Comparison of ENCODE assay signal across 16 cellular contexts in the genomic region with DNA sequence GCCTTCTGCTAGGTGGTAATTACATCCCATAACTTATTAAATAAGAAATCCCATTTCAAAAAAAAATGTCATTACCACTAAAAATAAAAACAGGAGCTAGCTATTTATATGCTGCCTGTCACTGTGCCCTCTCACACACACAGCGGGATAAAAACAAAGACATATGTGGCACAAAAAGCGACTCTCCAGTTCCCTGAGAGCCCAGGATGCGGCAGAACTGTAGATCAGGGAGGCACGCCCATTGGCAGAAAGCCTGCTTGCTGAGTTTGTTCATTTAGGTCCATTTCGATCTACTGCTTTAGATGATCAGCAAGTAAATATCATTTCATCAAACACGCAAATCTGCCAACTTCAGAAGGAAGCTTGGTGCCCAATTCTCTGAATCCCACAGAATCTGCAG.
DNase-seq lines count a peak whose midpoint lies in the region; ATAC-seq, FAIRE-seq and TF ChIP-seq lines count a peak whose summit lies in the region.
"Had no signal": no experiment of that assay in that cellular context is flagged by ENCODE, and none has a peak within 500 bp of the region (broad histone marks: within the 10 kb centered on the region; RNA-seq: fewer than 3 reads in every experiment).

No MANE protein-coding gene starts in this region.

- peak; percentile 86 for FAIRE-seq in islet of Langerhans (lab: Jason Lieb, UNC)

- H3K4me3 ChIP-seq in GM23338: no peak overlapping the region
- H3K4me3 ChIP-seq: SJSA1 had no signal

- H3K27me3 ChIP-seq in GM23338 (ENCODE audit: insufficient read depth): no peaks in the 10 kb centered on the region
- H3K27me3 ChIP-seq: SJSA1 had no signal

- H2AFZ ChIP-seq in GM23338: no peak overlapping the region

- H4K20me1 ChIP-seq in GM23338 (replicated peaks; ENCODE audit: insufficient read depth): no peaks in the 10 kb centered on the region

- H3K9me2 ChIP-seq in GM23338 (ENCODE audit: insufficient read depth): peaks cover 4% of the 10 kb centered on the region; the same call in 1 of the 2 replicates

- H3F3A ChIP-seq in GM23338 (replicated peaks; ENCODE audit: low read depth): no peaks in the 10 kb centered on the region

- no peak overlapping the region for H3K4me2 ChIP-seq in GM23338

- H3K4me3 Mint-ChIP-seq in GM23338: no peak overlapping the region
- H3K4me3 Mint-ChIP-seq: CD14-positive monocyte had no signal

- DNase-seq in DMS153 treated with DMSO at 0.1 percent for 48 hours (lab: John Stamatoyannopoulos, UW; ENCODE audit: unreplicated experiment) (peak; percentile 23), NCI-H1694 treated with DMSO at 0.1 percent for 48 hours (lab: John Stamatoyannopoulos, UW) (peak; percentile 97), NCI-H748 (lab: John Stamatoyannopoulos, UW; ENCODE audit: unreplicated experiment) (peak; percentile 57), HCEC 1CT (no peak), GM23338 (ENCODE audit: low spot score) (no peak)
- DNase-seq: ACHN; AML-193; MV-4-11; NCI-H1436; NK-92 treated with Interleukin-12 subunit alpha and Interleukin-12 subunit beta, amount 100 ng/mL, for 24 hours; RPMI8226; SW 1271 had no signal

- no peak overlapping the region for H3K27ac Mint-ChIP-seq in GM23338
- H3K27ac Mint-ChIP-seq: CD14-positive monocyte had no signal

- H3K36me3 Mint-ChIP-seq in GM23338 (ENCODE audit: low read depth): peaks cover 25% of the 10 kb centered on the region

- peaks cover 18% of the 10 kb centered on the region for H3K4me1 ChIP-seq in GM23338 (ENCODE audit: insufficient read depth)
- H3K4me1 ChIP-seq: SJSA1 had no signal

- ATAC-seq in GM23338 (no peak), GM18909 (IDR thresholded peaks at IDR 0.05; ENCODE audit: poor library complexity, unreplicated experiment) (no peak)

- peaks cover 20% of the 10 kb centered on the region for H3K4me1 Mint-ChIP-seq in GM23338
- H3K4me1 Mint-ChIP-seq: CD14-positive monocyte had no signal

- H3K27me3 Mint-ChIP-seq in GM23338 (ENCODE audit: insufficient read depth, low read depth, poor library complexity): peaks cover 2% of the 10 kb centered on the region

- no peaks in the 10 kb centered on the region for H3K79me2 ChIP-seq in GM23338 (replicated peaks; ENCODE audit: insufficient read depth)

- H3K36me3 ChIP-seq in GM23338 (ENCODE audit: insufficient read depth): peaks cover 9% of the 10 kb centered on the region
- H3K36me3 ChIP-seq: SJSA1 had no signal

- no peak for TF ChIP-seq CTCF in GM23338 (conservative IDR thresholded peaks at IDR 0.05; ENCODE audit: low read depth in 2 of 2)

- peaks cover 28% of the 10 kb centered on the region for H3K9me3 Mint-ChIP-seq in GM23338

- no peak overlapping the region for H3K27ac ChIP-seq in GM23338 (ENCODE audit: low read depth)
- H3K27ac ChIP-seq: SJSA1 had no signal

TF ChIP-seq in GM23338, 12 proteins besides CTCF, POLR2A, EP300 and RAD21 (continues in another document):
- TF ChIP-seq, protein P1, sequence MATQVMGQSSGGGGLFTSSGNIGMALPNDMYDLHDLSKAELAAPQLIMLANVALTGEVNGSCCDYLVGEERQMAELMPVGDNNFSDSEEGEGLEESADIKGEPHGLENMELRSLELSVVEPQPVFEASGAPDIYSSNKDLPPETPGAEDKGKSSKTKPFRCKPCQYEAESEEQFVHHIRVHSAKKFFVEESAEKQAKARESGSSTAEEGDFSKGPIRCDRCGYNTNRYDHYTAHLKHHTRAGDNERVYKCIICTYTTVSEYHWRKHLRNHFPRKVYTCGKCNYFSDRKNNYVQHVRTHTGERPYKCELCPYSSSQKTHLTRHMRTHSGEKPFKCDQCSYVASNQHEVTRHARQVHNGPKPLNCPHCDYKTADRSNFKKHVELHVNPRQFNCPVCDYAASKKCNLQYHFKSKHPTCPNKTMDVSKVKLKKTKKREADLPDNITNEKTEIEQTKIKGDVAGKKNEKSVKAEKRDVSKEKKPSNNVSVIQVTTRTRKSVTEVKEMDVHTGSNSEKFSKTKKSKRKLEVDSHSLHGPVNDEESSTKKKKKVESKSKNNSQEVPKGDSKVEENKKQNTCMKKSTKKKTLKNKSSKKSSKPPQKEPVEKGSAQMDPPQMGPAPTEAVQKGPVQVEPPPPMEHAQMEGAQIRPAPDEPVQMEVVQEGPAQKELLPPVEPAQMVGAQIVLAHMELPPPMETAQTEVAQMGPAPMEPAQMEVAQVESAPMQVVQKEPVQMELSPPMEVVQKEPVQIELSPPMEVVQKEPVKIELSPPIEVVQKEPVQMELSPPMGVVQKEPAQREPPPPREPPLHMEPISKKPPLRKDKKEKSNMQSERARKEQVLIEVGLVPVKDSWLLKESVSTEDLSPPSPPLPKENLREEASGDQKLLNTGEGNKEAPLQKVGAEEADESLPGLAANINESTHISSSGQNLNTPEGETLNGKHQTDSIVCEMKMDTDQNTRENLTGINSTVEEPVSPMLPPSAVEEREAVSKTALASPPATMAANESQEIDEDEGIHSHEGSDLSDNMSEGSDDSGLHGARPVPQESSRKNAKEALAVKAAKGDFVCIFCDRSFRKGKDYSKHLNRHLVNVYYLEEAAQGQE (IDR thresholded peaks at IDR 0.05; ENCODE audit: unreplicated experiment): no peak
- TF ChIP-seq, protein P2, sequence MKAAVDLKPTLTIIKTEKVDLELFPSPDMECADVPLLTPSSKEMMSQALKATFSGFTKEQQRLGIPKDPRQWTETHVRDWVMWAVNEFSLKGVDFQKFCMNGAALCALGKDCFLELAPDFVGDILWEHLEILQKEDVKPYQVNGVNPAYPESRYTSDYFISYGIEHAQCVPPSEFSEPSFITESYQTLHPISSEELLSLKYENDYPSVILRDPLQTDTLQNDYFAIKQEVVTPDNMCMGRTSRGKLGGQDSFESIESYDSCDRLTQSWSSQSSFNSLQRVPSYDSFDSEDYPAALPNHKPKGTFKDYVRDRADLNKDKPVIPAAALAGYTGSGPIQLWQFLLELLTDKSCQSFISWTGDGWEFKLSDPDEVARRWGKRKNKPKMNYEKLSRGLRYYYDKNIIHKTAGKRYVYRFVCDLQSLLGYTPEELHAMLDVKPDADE (IDR thresholded peaks at IDR 0.05): no peak
- TF ChIP-seq NANOG (IDR thresholded peaks at IDR 0.05; ENCODE audit: borderline replicate concordance): no peak
- TF ChIP-seq ZNF114 (CRISPR knock-in tag; IDR thresholded peaks at IDR 0.05): no peak
- TF ChIP-seq CREB1 (CRISPR knock-in tag; IDR thresholded peaks at IDR 0.05; ENCODE audit: low read depth): no peak
- TF ChIP-seq JUNB (IDR thresholded peaks at IDR 0.05; ENCODE audit: unreplicated experiment): no peak
- no peak for TF ChIP-seq POLR2AphosphoS5 (IDR thresholded peaks at IDR 0.05; ENCODE audit: low read depth)
- no peak for TF ChIP-seq STAT1 (IDR thresholded peaks at IDR 0.05; ENCODE audit: unreplicated experiment)
- TF ChIP-seq, protein P3, sequence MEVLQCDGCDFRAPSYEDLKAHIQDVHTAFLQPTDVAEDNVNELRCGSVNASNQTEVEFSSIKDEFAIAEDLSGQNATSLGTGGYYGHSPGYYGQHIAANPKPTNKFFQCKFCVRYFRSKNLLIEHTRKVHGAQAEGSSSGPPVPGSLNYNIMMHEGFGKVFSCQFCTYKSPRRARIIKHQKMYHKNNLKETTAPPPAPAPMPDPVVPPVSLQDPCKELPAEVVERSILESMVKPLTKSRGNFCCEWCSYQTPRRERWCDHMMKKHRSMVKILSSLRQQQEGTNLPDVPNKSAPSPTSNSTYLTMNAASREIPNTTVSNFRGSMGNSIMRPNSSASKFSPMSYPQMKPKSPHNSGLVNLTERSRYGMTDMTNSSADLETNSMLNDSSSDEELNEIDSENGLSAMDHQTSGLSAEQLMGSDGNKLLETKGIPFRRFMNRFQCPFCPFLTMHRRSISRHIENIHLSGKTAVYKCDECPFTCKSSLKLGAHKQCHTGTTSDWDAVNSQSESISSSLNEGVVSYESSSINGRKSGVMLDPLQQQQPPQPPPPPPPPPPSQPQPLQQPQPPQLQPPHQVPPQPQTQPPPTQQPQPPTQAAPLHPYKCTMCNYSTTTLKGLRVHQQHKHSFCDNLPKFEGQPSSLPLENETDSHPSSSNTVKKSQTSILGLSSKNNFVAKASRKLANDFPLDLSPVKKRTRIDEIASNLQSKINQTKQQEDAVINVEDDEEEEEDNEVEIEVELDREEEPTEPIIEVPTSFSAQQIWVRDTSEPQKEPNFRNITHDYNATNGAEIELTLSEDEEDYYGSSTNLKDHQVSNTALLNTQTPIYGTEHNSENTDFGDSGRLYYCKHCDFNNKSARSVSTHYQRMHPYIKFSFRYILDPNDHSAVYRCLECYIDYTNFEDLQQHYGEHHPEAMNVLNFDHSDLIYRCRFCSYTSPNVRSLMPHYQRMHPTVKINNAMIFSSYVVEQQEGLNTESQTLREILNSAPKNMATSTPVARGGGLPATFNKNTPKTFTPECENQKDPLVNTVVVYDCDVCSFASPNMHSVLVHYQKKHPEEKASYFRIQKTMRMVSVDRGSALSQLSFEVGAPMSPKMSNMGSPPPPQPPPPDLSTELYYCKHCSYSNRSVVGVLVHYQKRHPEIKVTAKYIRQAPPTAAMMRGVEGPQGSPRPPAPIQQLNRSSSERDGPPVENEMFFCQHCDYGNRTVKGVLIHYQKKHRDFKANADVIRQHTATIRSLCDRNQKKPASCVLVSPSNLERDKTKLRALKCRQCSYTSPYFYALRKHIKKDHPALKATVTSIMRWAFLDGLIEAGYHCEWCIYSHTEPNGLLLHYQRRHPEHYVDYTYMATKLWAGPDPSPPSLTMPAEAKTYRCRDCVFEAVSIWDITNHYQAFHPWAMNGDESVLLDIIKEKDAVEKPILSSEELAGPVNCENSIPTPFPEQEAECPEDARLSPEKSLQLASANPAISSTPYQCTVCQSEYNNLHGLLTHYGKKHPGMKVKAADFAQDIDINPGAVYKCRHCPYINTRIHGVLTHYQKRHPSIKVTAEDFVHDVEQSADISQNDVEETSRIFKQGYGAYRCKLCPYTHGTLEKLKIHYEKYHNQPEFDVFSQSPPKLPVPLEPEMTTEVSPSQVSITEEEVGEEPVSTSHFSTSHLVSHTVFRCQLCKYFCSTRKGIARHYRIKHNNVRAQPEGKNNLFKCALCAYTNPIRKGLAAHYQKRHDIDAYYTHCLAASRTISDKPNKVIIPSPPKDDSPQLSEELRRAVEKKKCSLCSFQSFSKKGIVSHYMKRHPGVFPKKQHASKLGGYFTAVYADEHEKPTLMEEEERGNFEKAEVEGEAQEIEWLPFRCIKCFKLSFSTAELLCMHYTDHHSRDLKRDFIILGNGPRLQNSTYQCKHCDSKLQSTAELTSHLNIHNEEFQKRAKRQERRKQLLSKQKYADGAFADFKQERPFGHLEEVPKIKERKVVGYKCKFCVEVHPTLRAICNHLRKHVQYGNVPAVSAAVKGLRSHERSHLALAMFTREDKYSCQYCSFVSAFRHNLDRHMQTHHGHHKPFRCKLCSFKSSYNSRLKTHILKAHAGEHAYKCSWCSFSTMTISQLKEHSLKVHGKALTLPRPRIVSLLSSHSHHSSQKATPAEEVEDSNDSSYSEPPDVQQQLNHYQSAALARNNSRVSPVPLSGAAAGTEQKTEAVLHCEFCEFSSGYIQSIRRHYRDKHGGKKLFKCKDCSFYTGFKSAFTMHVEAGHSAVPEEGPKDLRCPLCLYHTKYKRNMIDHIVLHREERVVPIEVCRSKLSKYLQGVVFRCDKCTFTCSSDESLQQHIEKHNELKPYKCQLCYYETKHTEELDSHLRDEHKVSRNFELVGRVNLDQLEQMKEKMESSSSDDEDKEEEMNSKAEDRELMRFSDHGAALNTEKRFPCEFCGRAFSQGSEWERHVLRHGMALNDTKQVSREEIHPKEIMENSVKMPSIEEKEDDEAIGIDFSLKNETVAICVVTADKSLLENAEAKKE (CRISPR knock-in tag; IDR thresholded peaks at IDR 0.05): no peak

Comparison
In these comparisons a context has a peak if more than half of its experiments do, and no peak if none do; other contexts are left out.
1. DNase-seq: peak in DMS153 treated with DMSO at 0.1 percent for 48 hours (single experiment), NCI-H1694 treated with DMSO at 0.1 percent for 48 hours (single experiment) and NCI-H748 (single experiment); none in HCEC 1CT (single experiment) and GM23338 (single experiment).